Comparison of ENCODE assay signal across 8 cellular contexts in genomic region chr3:183099838-183100204, GRCh38. TPM values are rescaled to one million over a fixed set of nuclear protein-coding genes. Genes with fewer than 3 reads are reported as not detected.
DNase-seq lines count a peak whose midpoint lies in the region; ATAC-seq and TF ChIP-seq lines count a peak whose summit lies in the region.

No MANE protein-coding gene starts in this region.

- TF ChIP-seq CTCF in heart right ventricle (IDR thresholded peaks at IDR 0.05) (no peak), lower lobe of right lung (IDR thresholded peaks at IDR 0.05) (no peak), vagina (IDR thresholded peaks at IDR 0.05) (no peak)

- peaks cover 7% of the 10 kb centered on the region for H3K36me3 Mint-ChIP-seq in activated T-helper 17 cell treated with anti-CD3 and anti-CD28 coated beads, Interleukin-2, amount 50 U/mL, for 72 hours (ENCODE audit: low read depth)

- 0 to 4% methylated on average over 1 of the region's 1 CpG for WGBS in heart right ventricle, 2 donors

- H3K27ac ChIP-seq in heart right ventricle (peak overlapping the region in 9 of 10 donors; percentile 78 to 92 (median 87)), lower lobe of right lung (peak overlapping the region; percentile 89), vagina (peak overlapping the region; percentile 34)

- intact Hi-C loops in heart right ventricle (cut with DNase I) (no loop called here), left cardiac atrium (cut with DNase I) (loop anchor here in 1 of 2 donors (5.0 kb wide), 1 partner anchor 308 kb away; the partner anchor contains the start of gene ATP11B), lower lobe of right lung (cut with DNase I) (no loop called here), vagina (cut with DNase I) (no loop called here)

- H3K36me3 ChIP-seq in heart right ventricle: peaks cover 0 to 11% (median 0%) of the 10 kb centered on the region in 9 donors
- peaks cover 7% of the 10 kb centered on the region for H3K36me3 ChIP-seq in lower lobe of right lung
- no peaks in the 10 kb centered on the region for H3K36me3 ChIP-seq in vagina

- no peak for DNase-seq in heart right ventricle
- DNase-seq in left cardiac atrium: no peak
- DNase-seq in lower lobe of right lung: no peak
- no peak for DNase-seq in vagina (ENCODE audit: extremely low spot score in 2 of 2)
- no peak for DNase-seq in glomerular visceral epithelial cell (ENCODE audit: extremely low spot score)
- no peak for DNase-seq in effector CD4-positive, alpha-beta T cell
- DNase-seq in kidney tubule cell (ENCODE audit: low spot score): no peak

- H3K4me3 Mint-ChIP-seq in activated T-helper 17 cell treated with anti-CD3 and anti-CD28 coated beads, Interleukin-2, amount 50 U/mL, for 72 hours: peak overlapping the region; percentile 95

- H3K4me1 ChIP-seq in heart right ventricle (peaks cover 0 to 22% (median 15%) of the 10 kb centered on the region in 9 donors), lower lobe of right lung (peaks cover 27% of the 10 kb centered on the region), vagina (peaks cover 16% of the 10 kb centered on the region)

- ATAC-seq in heart right ventricle (no peak), left cardiac atrium (no peak), lower lobe of right lung (no peak)
- ATAC-seq in activated T-helper 17 cell treated with anti-CD3 and anti-CD28 coated beads, Interleukin-2, amount 50 U/mL, for 72 hours (replicated peaks): no peak

- peaks cover 16% of the 10 kb centered on the region for H3K4me1 Mint-ChIP-seq in activated T-helper 17 cell treated with anti-CD3 and anti-CD28 coated beads, Interleukin-2, amount 50 U/mL, for 72 hours

- no peaks in the 10 kb centered on the region for H3K9me3 Mint-ChIP-seq in activated T-helper 17 cell treated with anti-CD3 and anti-CD28 coated beads, Interleukin-2, amount 50 U/mL, for 72 hours

- H3K9me3 ChIP-seq in heart right ventricle (no peaks in the 10 kb centered on the region), lower lobe of right lung (no peaks in the 10 kb centered on the region), vagina (no peaks in the 10 kb centered on the region)

- H3K27me3 Mint-ChIP-seq in activated T-helper 17 cell treated with anti-CD3 and anti-CD28 coated beads, Interleukin-2, amount 50 U/mL, for 72 hours: no peaks in the 10 kb centered on the region

- H3K4me3 ChIP-seq in heart right ventricle (peak overlapping the region in 9 of 10 donors; percentile 68 to 99 (median 85)), lower lobe of right lung (peak overlapping the region; percentile 81), vagina (peak overlapping the region; percentile 65 to 82)

- peak overlapping the region; percentile 98 for H3K27ac Mint-ChIP-seq in activated T-helper 17 cell treated with anti-CD3 and anti-CD28 coated beads, Interleukin-2, amount 50 U/mL, for 72 hours

- no peak for TF ChIP-seq POLR2A in vagina (IDR thresholded peaks at IDR 0.05)

- H3K27me3 ChIP-seq in heart right ventricle: no peaks in the 10 kb centered on the region
- no peaks in the 10 kb centered on the region for H3K27me3 ChIP-seq in lower lobe of right lung (ENCODE audit: low read depth)
- H3K27me3 ChIP-seq in vagina: no peaks in the 10 kb centered on the region

RNA-seq across cellular contexts. Expression of gene MCCC1, which starts 0.5 kb away (rescaled TPM):
- total RNA-seq in heart right ventricle (10 to 100 TPM; 34.9 to 62.9 (median 52.2) TPM), left cardiac atrium (10 to 100 TPM; 27.6 to 34.4 TPM), lower lobe of right lung (49.9 TPM), vagina (47.4 TPM)
- polyA plus RNA-seq in heart right ventricle: 10 to 100 TPM; 28.9 to 31.5 TPM
- 10 to 100 TPM; 30.7 to 30.9 TPM for total RNA-seq in activated T-helper 17 cell treated with anti-CD3 and anti-CD28 coated beads, Interleukin-2, amount 50 U/mL, for 72 hours

Comparison
In these comparisons a context has a peak if more than half of its experiments do, and no peak if none do; other contexts are left out.
1. H3K27ac ChIP-seq: peak in every context shown above with its lines; median percentile 89 in lower lobe of right lung; 87 in heart right ventricle; 34 in vagina.